1 cellular context compared by ENCODE assay signal in genomic region chr2:174333502-174334277, GRCh38.
A peak's percentile ranks its signal among the peaks of the same experiment; 100 is the strongest.
TF ChIP-seq lines count a peak whose summit lies in the region.

No MANE protein-coding gene starts in this region.

TF ChIP-seq in HepG2, 621 proteins besides CTCF, POLR2A, EP300 and RAD21 (continued from another document):
- TF ChIP-seq AHDC1 (CRISPR knock-in tag; IDR thresholded peaks at IDR 0.05; ENCODE audit: borderline replicate concordance) (0 out of 2 replicates have a peak, but pooled peaks have one; percentile 38), SP4 (CRISPR knock-in tag; IDR thresholded peaks at IDR 0.05) (0 out of 2 replicates have a peak, but pooled peaks have one; percentile 39), ZNF563 (CRISPR knock-in tag; IDR thresholded peaks at IDR 0.05) (0 out of 2 replicates have a peak, but pooled peaks have one; percentile 48), XRCC5 (optimal IDR thresholded peaks at IDR 0.05; ENCODE audit: low read length) (peak; percentile 12), THAP7 (CRISPR knock-in tag; IDR thresholded peaks at IDR 0.05) (0 out of 2 replicates have a peak, but pooled peaks have one; percentile 44), ZNF598 (CRISPR knock-in tag; IDR thresholded peaks at IDR 0.05; ENCODE audit: borderline replicate concordance) (0 out of 2 replicates have a peak, but pooled peaks have one; percentile 0), ZNF512B (CRISPR knock-in tag; IDR thresholded peaks at IDR 0.05; ENCODE audit: borderline replicate concordance) (peak; percentile 69; the same call in 1 of the 2 replicates)
TF ChIP-seq in HepG2: peak in this region for 21.
